17 cellular contexts compared by ENCODE assay signal in the genomic region with DNA sequence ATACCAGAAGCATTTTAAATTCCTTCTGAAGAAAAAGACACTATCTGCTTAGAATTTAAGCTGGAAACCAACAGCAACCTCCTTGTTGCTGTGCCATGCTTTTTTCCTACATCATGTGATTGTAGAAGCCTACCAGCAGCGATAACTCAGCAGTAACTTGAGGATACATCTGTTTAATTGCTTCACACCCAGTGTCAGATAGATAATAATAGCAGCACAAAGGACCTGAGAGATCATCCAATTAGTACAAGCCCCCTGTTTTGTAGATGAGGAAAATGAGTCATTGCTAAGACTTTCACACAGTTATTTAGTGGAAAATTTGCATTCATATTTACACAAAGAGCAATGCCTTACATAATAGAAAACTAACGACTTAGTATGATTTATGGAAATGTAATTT.
"Had no signal": no experiment of that assay in that cellular context is flagged by ENCODE, and none has a peak within 500 bp of the region (broad histone marks: within the 10 kb centered on the region; RNA-seq: fewer than 3 reads in every experiment).

No MANE protein-coding gene starts in this region.

- DNase-seq: activated CD4-positive, alpha-beta T cell treated with anti-CD3 and anti-CD28 coated beads, Interleukin-2, amount 10 ng/mL, durations not matched to agents 7 days and 5 days; activated CD8-positive, alpha-beta T cell treated with anti-CD3 and anti-CD28 coated beads, Interleukin-2, amount 10 ng/mL, durations not matched to agents 7 days and 5 days; activated naive CD4-positive, alpha-beta T cell treated with anti-CD3 and anti-CD28 coated beads, Interleukin-2, amount 10 ng/mL, durations not matched to agents 7 days and 5 days; activated naive CD8-positive, alpha-beta T cell treated with anti-CD3 and anti-CD28 coated beads, Interleukin-2, amount 50 U/mL, for 24 hours; activated T-cell treated with anti-CD3 and anti-CD28 coated beads, Interleukin-2, amount 50 U/mL, for 4 hours; anterior cingulate cortex; colonic mucosa; erythroblast; kidney; occipital lobe; posterior cingulate gyrus; stimulated activated CD4-positive, alpha-beta T cell treated with anti-CD3 and anti-CD28 coated beads, Interleukin-12 subunit alpha, Interleukin-12 subunit beta, amount 100 ng/mL, for 4 hours; stimulated activated CD4-positive, alpha-beta T cell treated with anti-CD3 and anti-CD28 coated beads, Interleukin-1b, Interleukin-23, amount 100 ng/mL, for 48 hours; stimulated activated naive CD4-positive, alpha-beta T cell treated with Interleukin-2 at 50 U/mL for 16 hours; thyroid gland had no signal

- H3K4me1 ChIP-seq: colonic mucosa, thyroid gland had no signal

- H3K4me3 ChIP-seq: colonic mucosa, lung, thyroid gland had no signal

- H3K36me3 ChIP-seq: colonic mucosa, thyroid gland had no signal

- H3K9me3 ChIP-seq: colonic mucosa, thyroid gland had no signal

- ATAC-seq: activated CD8-positive, alpha-beta T cell treated with anti-CD3 and anti-CD28 coated beads, Interleukin-2, amount 10 ng/mL, durations not matched to agents 7 days and 5 days; activated naive CD8-positive, alpha-beta T cell treated with anti-CD3 and anti-CD28 coated beads, Interleukin-2, amount 50 U/mL, for 24 hours; activated T-cell treated with anti-CD3 and anti-CD28 coated beads, Interleukin-2, amount 50 U/mL, for 4 hours; left lobe of liver had no signal

- H3K27me3 ChIP-seq: colonic mucosa, thyroid gland had no signal

- H3K27ac ChIP-seq: colonic mucosa, thyroid gland had no signal
